In genomic region chr17:3812771-3813170, GRCh38 we compare ENCODE assay signal across 1 cellular context.
TF ChIP-seq lines count a peak whose summit lies in the region.

No MANE protein-coding gene starts in this region.

TF ChIP-seq in HepG2, 621 proteins besides CTCF, POLR2A, EP300 and RAD21 (continued from another document):
- no peak for TF ChIP-seq ATF4 (CRISPR knock-in tag; IDR thresholded peaks at IDR 0.05)
